21 cellular contexts compared by ENCODE assay signal in the genomic region with DNA sequence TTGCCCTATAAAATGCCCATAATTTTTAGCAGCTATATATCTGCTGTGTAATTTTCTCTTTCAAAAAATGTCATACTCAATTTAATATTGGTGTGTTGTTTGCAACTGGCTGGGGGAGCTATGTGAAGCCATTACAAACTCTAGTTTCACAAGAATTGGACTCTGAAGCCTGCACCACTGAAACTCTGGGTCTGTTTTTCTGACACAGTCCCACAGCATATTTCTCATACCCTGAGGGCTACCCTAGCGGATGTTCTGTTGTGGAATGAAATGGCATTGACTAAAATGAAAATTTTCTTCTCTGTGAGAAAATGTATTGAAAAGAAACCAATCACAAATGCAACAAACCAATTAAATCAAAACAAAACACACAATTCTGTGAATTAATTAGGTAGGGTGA.
"Had no signal": no experiment of that assay in that cellular context is flagged by ENCODE, and none has a peak within 500 bp of the region (broad histone marks: within the 10 kb centered on the region; RNA-seq: fewer than 3 reads in every experiment).

No MANE protein-coding gene starts in this region.

- H3K36me3 ChIP-seq: esophagus muscularis mucosa, neutrophil, sigmoid colon, stomach, thoracic aorta, uterus had no signal

- ATAC-seq: foreskin keratinocyte; naive thymus-derived CD4-positive, alpha-beta T cell; psoas muscle had no signal

- H3K9me3 ChIP-seq: esophagus muscularis mucosa, neutrophil, psoas muscle, sigmoid colon, stomach, thoracic aorta, uterus had no signal

- H3K79me2 ChIP-seq: hepatocyte had no signal

- H3K4me2 ChIP-seq: hepatocyte had no signal

- H3K4me1 ChIP-seq: stomach, uterus had no signal

- FAIRE-seq: endometrium, islet of Langerhans, small intestine had no signal

- DNase-seq: effector memory CD4-positive, alpha-beta T cell; foreskin keratinocyte; head of caudate nucleus; kidney glomerular epithelial cell; mammary epithelial cell; naive thymus-derived CD4-positive, alpha-beta T cell; nephron progenitor cell; psoas muscle; sigmoid colon; small intestine; stimulated activated CD4-positive, alpha-beta T cell treated with anti-CD3 and anti-CD28 coated beads, Interleukin-12 subunit alpha, Interleukin-12 subunit beta, amount 100 ng/mL, for 4 hours; stimulated activated naive CD4-positive, alpha-beta T cell; stomach; substantia nigra; uterus had no signal

- H3K4me3 ChIP-seq: esophagus muscularis mucosa, hepatocyte, psoas muscle, sigmoid colon, stomach, thoracic aorta, uterus had no signal

- H2AFZ ChIP-seq: hepatocyte had no signal

- H3K27me3 ChIP-seq: esophagus muscularis mucosa, foreskin keratinocyte, hepatocyte, neutrophil, sigmoid colon, stomach, uterus had no signal

- H3K27ac ChIP-seq: esophagus muscularis mucosa, foreskin keratinocyte, hepatocyte, neutrophil, psoas muscle, sigmoid colon, stomach, thoracic aorta, uterus had no signal
